Comparison of ENCODE assay signal across 8 cellular contexts in the genomic region with DNA sequence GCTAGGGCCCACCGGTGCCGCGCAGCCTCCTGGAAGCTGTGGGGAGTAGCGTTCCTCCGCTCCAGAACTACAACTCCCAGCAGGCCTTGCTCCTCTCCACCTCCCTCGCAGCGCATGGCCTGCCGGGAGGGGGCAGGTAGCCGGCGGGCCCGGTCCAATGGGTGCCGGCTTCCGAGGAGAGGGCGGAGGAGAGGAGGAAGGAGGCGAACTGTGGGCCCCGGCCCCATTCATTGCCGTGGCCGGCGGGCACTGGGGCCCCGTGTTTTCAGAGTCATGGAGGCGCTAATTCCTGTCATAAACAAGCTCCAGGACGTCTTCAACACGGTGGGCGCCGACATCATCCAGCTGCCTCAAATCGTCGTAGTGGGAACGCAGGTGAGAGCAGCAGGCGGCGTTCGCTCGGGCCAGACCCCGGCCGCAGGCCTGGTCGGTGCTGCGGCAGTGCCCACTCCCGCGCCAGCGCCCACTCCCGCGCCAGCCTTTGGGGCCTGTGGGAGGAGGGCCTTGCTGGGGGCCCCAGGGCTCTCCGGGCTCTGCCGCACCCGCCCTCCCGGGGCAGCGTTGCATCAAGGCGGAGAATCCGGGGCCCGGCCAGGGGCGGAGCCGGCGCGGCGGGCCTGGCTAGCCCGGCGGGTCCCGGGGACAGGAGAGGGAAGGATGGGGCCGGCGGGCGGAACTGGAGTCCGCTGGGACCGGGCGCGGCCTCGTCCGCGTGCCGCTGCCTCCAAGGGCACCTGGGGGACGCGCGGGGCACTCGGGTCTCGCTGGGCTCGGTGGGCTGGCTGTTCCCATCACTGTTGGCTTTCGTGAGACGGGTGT. TPM values are rescaled to one million over a fixed set of nuclear protein-coding genes. Genes with fewer than 3 reads are reported as not detected.
DNase-seq lines count a peak whose midpoint lies in the region; FAIRE-seq and TF ChIP-seq lines count a peak whose summit lies in the region.

A gene (plus strand): TSS at position 211 of the 819 bp plus-strand sequence. CDS start 63 bp downstream, at position 274.

- peaks cover 2% of the 10 kb centered on the region for H3K36me3 Mint-ChIP-seq in activated naive CD4-positive, alpha-beta T cell treated with anti-CD3 and anti-CD28 coated beads for 36 hours (ENCODE audit: low read depth)

- H3K27me3 Mint-ChIP-seq in activated naive CD4-positive, alpha-beta T cell treated with anti-CD3 and anti-CD28 coated beads for 36 hours (ENCODE audit: low read depth): no peaks in the 10 kb centered on the region

- no peaks in the 10 kb centered on the region for H3K9me3 Mint-ChIP-seq in activated naive CD4-positive, alpha-beta T cell treated with anti-CD3 and anti-CD28 coated beads for 36 hours

- H3K4me1 ChIP-seq in neutrophil (ENCODE audit: control insufficient read depth in 1 of 2, insufficient read depth in 1 of 2, low read depth in 1 of 2, low read length in 1 of 2): peaks cover 18 to 22% of the 10 kb centered on the region in 2 experiments

- peaks cover 24% of the 10 kb centered on the region for H3K4me1 Mint-ChIP-seq in activated naive CD4-positive, alpha-beta T cell treated with anti-CD3 and anti-CD28 coated beads for 36 hours (ENCODE audit: low read depth)

- no peaks in the 10 kb centered on the region for H3K9me3 ChIP-seq in neutrophil

- intact Hi-C loops in activated naive CD4-positive, alpha-beta T cell treated with anti-CD3 and anti-CD28 coated beads for 36 hours (cut with micrococcal nuclease): loop anchor here (1.0 to 10.0 kb wide), 13 partner anchors 20 to 1924 kb away; a partner anchor contains a TSS

- H3K4me3 Mint-ChIP-seq in activated naive CD4-positive, alpha-beta T cell treated with anti-CD3 and anti-CD28 coated beads for 36 hours: peak within 1 kb of the TSS; percentile 81

- no peaks in the 10 kb centered on the region for H3K36me3 ChIP-seq in neutrophil

- DNase-seq in GM03348 (ENCODE audit: low spot score) (peak; percentile 97), HFF-Myc (ENCODE audit: extremely low read depth, low read depth) (peak; percentile 80), NAMALWA (ENCODE audit: low spot score) (peak; percentile 97), SK-N-DZ (ENCODE audit: low spot score) (peak; percentile 99), frontal cortex (ENCODE audit: low spot score in 2 of 2) (peak; percentile 91 to 94), substantia nigra (lab: John Stamatoyannopoulos, UW) (peak; percentile 72 to 98 (median 93))
- peak; percentile 94 for DNase-seq in activated naive CD4-positive, alpha-beta T cell treated with anti-CD3 and anti-CD28 coated beads for 36 hours

- H3K27ac Mint-ChIP-seq in activated naive CD4-positive, alpha-beta T cell treated with anti-CD3 and anti-CD28 coated beads for 36 hours: peak within 1 kb of the TSS; percentile 82

- CTCF ChIA-PET in activated naive CD4-positive, alpha-beta T cell treated with anti-CD3 and anti-CD28 coated beads for 36 hours (lab: Charles Lee): no interaction called here

- H3K27ac ChIP-seq in neutrophil (peak within 1 kb of the TSS; percentile 84), substantia nigra (ENCODE audit: low read depth, low read length, poor library complexity, severe bottlenecking) (peak within 1 kb of the TSS; percentile 92)

- H3K27me3 ChIP-seq in neutrophil: no peaks in the 10 kb centered on the region

- FAIRE-seq in frontal cortex (lab: Jason Lieb, UNC): no peak

- TF ChIP-seq CTCF in HFF-Myc (IDR thresholded peaks at IDR 0.05; ENCODE audit: low read depth, low read length, missing control alignments) (no peak), neutrophil (IDR thresholded peaks at IDR 0.05) (peak; percentile 65)

- H3K4me3 ChIP-seq in HFF-Myc (replicated peaks; ENCODE audit: low read depth, low read length): peak within 1 kb of the TSS; percentile 88
- H3K4me3 ChIP-seq in neutrophil (ENCODE audit: low read depth in 1 of 2, low read length in 1 of 2): peak within 1 kb of the TSS; percentile 87

RNA-seq across cellular contexts. Expression of the gene that starts here (rescaled TPM):
- polyA plus RNA-seq in SK-N-DZ (2014; cell fraction: cytosol; rRNA removed): 100 and 108 TPM in 2 replicates
- polyA plus RNA-seq in SK-N-DZ (2014; cell fraction: nucleus; rRNA removed): 130 and 162 TPM in 2 replicates
- total RNA-seq in activated naive CD4-positive, alpha-beta T cell treated with anti-CD3 and anti-CD28 coated beads for 36 hours: 10 to 100 TPM; 54.4 to 61.5 TPM
- 209 TPM for total RNA-seq in frontal cortex

Comparison
In these comparisons a context has a peak if more than half of its experiments do, and no peak if none do; other contexts are left out.
1. Peak in every context shown above with its lines: DNase-seq, H3K4me3 ChIP-seq and H3K27ac ChIP-seq.